In the genomic region with DNA sequence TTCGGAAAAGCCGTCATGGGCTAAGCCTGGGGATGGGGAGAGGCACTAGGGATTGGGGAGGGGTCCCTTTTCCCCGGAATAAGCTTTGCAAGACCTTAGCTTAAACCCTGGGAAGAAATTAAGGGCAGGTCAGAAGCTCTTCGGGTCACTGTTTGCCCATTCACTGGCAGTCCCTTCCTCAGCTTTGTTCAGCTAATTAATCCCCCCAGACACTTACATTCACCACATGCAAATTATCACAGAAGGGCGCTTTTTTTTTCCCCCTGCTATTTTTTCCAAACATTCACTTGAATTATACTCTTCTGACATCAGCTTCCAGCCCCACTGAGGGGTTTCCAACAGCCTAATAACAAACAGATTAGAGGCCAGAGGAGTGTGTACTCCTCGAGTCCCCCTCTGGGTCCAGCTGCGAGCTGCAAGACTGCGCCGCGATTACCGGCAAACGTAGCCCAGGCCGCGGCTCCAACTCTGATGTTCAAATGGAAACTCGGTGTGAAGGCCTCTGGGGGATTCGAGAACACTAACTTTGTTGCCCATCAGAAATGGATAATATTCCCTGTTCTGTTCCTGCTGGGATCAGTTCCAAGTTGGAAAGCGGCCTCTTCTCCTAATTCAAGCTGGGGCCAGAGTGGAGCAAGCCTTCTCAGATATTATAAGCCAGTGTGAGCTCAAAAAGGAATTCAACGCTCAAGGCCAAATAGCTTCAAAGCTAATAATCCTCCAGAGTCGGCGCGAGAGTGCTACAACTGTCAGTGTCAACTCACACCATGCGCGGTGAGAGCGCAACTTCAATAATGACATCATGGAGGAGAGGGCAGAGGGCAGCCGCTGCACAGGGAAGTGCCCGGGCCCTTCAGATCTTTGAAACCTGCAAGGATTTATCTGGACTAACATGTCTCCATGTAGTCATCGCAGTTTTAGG, we compare ENCODE assay signal across 16 cellular contexts.
DNase-seq lines count a peak whose midpoint lies in the region; ATAC-seq and TF ChIP-seq lines count a peak whose summit lies in the region.
"Had no signal": no experiment of that assay in that cellular context is flagged by ENCODE, and none has a peak within 500 bp of the region (broad histone marks: within the 10 kb centered on the region; RNA-seq: fewer than 3 reads in every experiment).

No MANE protein-coding gene starts in this region.

- H3K4me3 ChIP-seq in GM23338: no peak overlapping the region
- H3K4me3 ChIP-seq in endodermal cell (ENCODE audit: low read length): no peak overlapping the region
- H3K4me3 ChIP-seq in sigmoid colon: peak overlapping the region in 1 of 4 donors; percentile 2
- no peak overlapping the region for H3K4me3 ChIP-seq in dorsolateral prefrontal cortex
- H3K4me3 ChIP-seq: skin epidermis had no signal

- no peak for TF ChIP-seq POLR2A in sigmoid colon (IDR thresholded peaks at IDR 0.05)

- no peak for DNase-seq in GM23338 (ENCODE audit: low spot score)
- no peak for DNase-seq in endodermal cell
- DNase-seq in iris pigment epithelial cell (ENCODE audit: low read depth): peak; percentile 67
- peak; percentile 81 for DNase-seq in sigmoid colon
- DNase-seq in HFFc6: no peak
- DNase-seq in dorsolateral prefrontal cortex: no peak
- DNase-seq in MCF 10A (ENCODE audit: unreplicated experiment): no peak
- DNase-seq: activated CD4-positive, alpha-beta T cell treated with anti-CD3 and anti-CD28 coated beads for 4 hours; AML-193; DMS79; NCI-H1930; SW 1271 had no signal

- H3K36me3 Mint-ChIP-seq in GM23338 (ENCODE audit: low read depth) (no peaks in the 10 kb centered on the region), endodermal cell (ENCODE audit: low read depth) (no peaks in the 10 kb centered on the region), HFFc6 (ENCODE audit: low read depth) (no peaks in the 10 kb centered on the region), MCF 10A (ENCODE audit: insufficient read depth, unreplicated experiment) (no peaks in the 10 kb centered on the region)
- H3K36me3 Mint-ChIP-seq: IgD-negative memory B cell had no signal

- no peak for TF ChIP-seq EP300 in sigmoid colon (IDR thresholded peaks at IDR 0.05)

- 81 to 90% methylated on average over 25 to 27 of the region's 27 CpGs for WGBS in endodermal cell (ENCODE audit: insufficient coverage in 1 of 2, insufficient read length in 1 of 2), 2 experiments
- 74 to 88% methylated on average over 27 of the region's 27 CpGs for WGBS in sigmoid colon, 2 donors

- H3K4me3 Mint-ChIP-seq in GM23338 (no peak overlapping the region), endodermal cell (no peak overlapping the region), HFFc6 (no peak overlapping the region), MCF 10A (ENCODE audit: unreplicated experiment) (no peak overlapping the region)
- H3K4me3 Mint-ChIP-seq: dendritic cell treated with granulocyte-macrophage colony-stimulating factor and Interleukin-4, amounts not matched to agents 40 ng/mL and 50 ng/mL, for 4 days; IgD-negative memory B cell had no signal

- BruUV-seq in MCF 10A (replicated peaks; lab: Mats Ljungman, UMichigan): no TSS peak

- TF ChIP-seq CTCF in GM23338 (conservative IDR thresholded peaks at IDR 0.05; ENCODE audit: low read depth in 2 of 2): no peak
- TF ChIP-seq CTCF in endodermal cell (conservative IDR thresholded peaks at IDR 0.05): no peak
- no peak for TF ChIP-seq CTCF in sigmoid colon (IDR thresholded peaks at IDR 0.05)
- no peak for TF ChIP-seq CTCF in HFFc6 (IDR thresholded peaks at IDR 0.05)
- TF ChIP-seq CTCF in dorsolateral prefrontal cortex (IDR thresholded peaks at IDR 0.05 in 54 of 56, conservative IDR thresholded peaks at IDR 0.05 in 2 of 56; ENCODE audit: low read depth in 1 of 56, partially characterized antibody in 56 of 56): no peak
- TF ChIP-seq CTCF in MCF 10A (IDR thresholded peaks at IDR 0.05; ENCODE audit: unreplicated experiment): no peak

- POLR2A ChIA-PET in MCF 10A (lab: Yijun Ruan, JAX): no interaction called here

- ATAC-seq in GM23338: peak; percentile 62
- ATAC-seq in HG03159 (IDR thresholded peaks at IDR 0.05; ENCODE audit: unreplicated experiment): no peak

- no peaks in the 10 kb centered on the region for H3K27me3 Mint-ChIP-seq in GM23338 (ENCODE audit: insufficient read depth, low read depth, poor library complexity)
- peaks cover 4% of the 10 kb centered on the region for H3K27me3 Mint-ChIP-seq in endodermal cell (ENCODE audit: insufficient read depth)
- H3K27me3 Mint-ChIP-seq in HFFc6 (ENCODE audit: insufficient read depth): peaks cover 10% of the 10 kb centered on the region
- peaks cover 7% of the 10 kb centered on the region for H3K27me3 Mint-ChIP-seq in MCF 10A (ENCODE audit: insufficient read depth, unreplicated experiment)
- H3K27me3 Mint-ChIP-seq: IgD-negative memory B cell had no signal

- H3K9me3 ChIP-seq in endodermal cell (ENCODE audit: control insufficient read depth, low read length): no peaks in the 10 kb centered on the region
- no peaks in the 10 kb centered on the region for H3K9me3 ChIP-seq in sigmoid colon

- H3K9me3 Mint-ChIP-seq in GM23338 (no peaks in the 10 kb centered on the region), endodermal cell (no peaks in the 10 kb centered on the region), HFFc6 (no peaks in the 10 kb centered on the region), MCF 10A (ENCODE audit: unreplicated experiment) (no peaks in the 10 kb centered on the region)
- H3K9me3 Mint-ChIP-seq: dendritic cell treated with granulocyte-macrophage colony-stimulating factor and Interleukin-4, amounts not matched to agents 40 ng/mL and 50 ng/mL, for 4 days had no signal

- no peaks in the 10 kb centered on the region for H4K20me1 ChIP-seq in GM23338 (replicated peaks; ENCODE audit: insufficient read depth)

- H3K27me3 ChIP-seq in GM23338 (ENCODE audit: insufficient read depth) (no peaks in the 10 kb centered on the region), endodermal cell (ENCODE audit: control insufficient read depth, insufficient read depth, low read length, poor library complexity, severe bottlenecking) (no peaks in the 10 kb centered on the region), sigmoid colon (no peaks in the 10 kb centered on the region), dorsolateral prefrontal cortex (peaks cover 0 to 35% (median 5%) of the 10 kb centered on the region in 45 donors)

- H3F3A ChIP-seq in GM23338 (replicated peaks; ENCODE audit: low read depth): no peaks in the 10 kb centered on the region

- no peak overlapping the region for H3K27ac Mint-ChIP-seq in GM23338
- no peak overlapping the region for H3K27ac Mint-ChIP-seq in endodermal cell
- no peak overlapping the region for H3K27ac Mint-ChIP-seq in HFFc6
- H3K27ac Mint-ChIP-seq in MCF 10A (ENCODE audit: low read depth, unreplicated experiment): no peak overlapping the region
- H3K27ac Mint-ChIP-seq: dendritic cell treated with granulocyte-macrophage colony-stimulating factor and Interleukin-4, amounts not matched to agents 40 ng/mL and 50 ng/mL, for 4 days; IgD-negative memory B cell had no signal

- H3K4me1 Mint-ChIP-seq in GM23338 (peaks cover 15% of the 10 kb centered on the region), endodermal cell (peaks cover 31% of the 10 kb centered on the region), HFFc6 (ENCODE audit: low read depth) (no peaks in the 10 kb centered on the region; the same call in 1 of the 2 replicates), MCF 10A (ENCODE audit: insufficient read depth, unreplicated experiment) (no peaks in the 10 kb centered on the region)
- H3K4me1 Mint-ChIP-seq: IgD-negative memory B cell had no signal

- no peak overlapping the region for H3K9ac ChIP-seq in endodermal cell (ENCODE audit: extremely low read depth, low read length, poor library complexity, severe bottlenecking)

- peak overlapping the region; percentile 92 for H2AFZ ChIP-seq in GM23338

- peaks cover 8% of the 10 kb centered on the region; the same call in 1 of the 2 replicates for H3K4me1 ChIP-seq in GM23338 (ENCODE audit: insufficient read depth)
- H3K4me1 ChIP-seq in endodermal cell (ENCODE audit: control insufficient read depth, insufficient read depth, low read length): peaks cover 7% of the 10 kb centered on the region
- H3K4me1 ChIP-seq in sigmoid colon: peaks cover 0 to 23% (median 19%) of the 10 kb centered on the region in 4 donors

- intact Hi-C loops in sigmoid colon (cut with DNase I): no loop called here
- intact Hi-C loops in dorsolateral prefrontal cortex (cut with DNase I): no loop called here
- intact Hi-C loops in MCF 10A (cut with micrococcal nuclease): no loop called here

- H3K79me2 ChIP-seq in GM23338 (replicated peaks; ENCODE audit: insufficient read depth): no peaks in the 10 kb centered on the region

- no peak overlapping the region for H3K4me2 ChIP-seq in GM23338

- no peaks in the 10 kb centered on the region for H3K36me3 ChIP-seq in GM23338 (ENCODE audit: insufficient read depth)
- no peaks in the 10 kb centered on the region for H3K36me3 ChIP-seq in endodermal cell (ENCODE audit: control insufficient read depth, insufficient read depth, low read length)
- no peaks in the 10 kb centered on the region for H3K36me3 ChIP-seq in sigmoid colon

- no peak overlapping the region for H3K27ac ChIP-seq in GM23338 (ENCODE audit: low read depth)
- H3K27ac ChIP-seq in endodermal cell (ENCODE audit: low read depth, low read length): peak overlapping the region; percentile 12
- peak overlapping the region; percentile 27 to 75 (median 68) for H3K27ac ChIP-seq in sigmoid colon
- no peak overlapping the region for H3K27ac ChIP-seq in dorsolateral prefrontal cortex
- H3K27ac ChIP-seq: skin epidermis had no signal

- peaks cover 10% of the 10 kb centered on the region for H3K9me2 ChIP-seq in GM23338 (ENCODE audit: insufficient read depth)

- CTCF ChIA-PET in MCF 10A (lab: Yijun Ruan, JAX): interaction anchor here (0.6 to 0.8 kb wide), 3 partner anchors 12 to 326 kb away, joined by 3 to 4 read pairs (median 3); no protein-coding TSS in a partner anchor

TF ChIP-seq in GM23338, 12 proteins besides CTCF, POLR2A, EP300 and RAD21 (continues in another document):
- TF ChIP-seq CREB1 (CRISPR knock-in tag; IDR thresholded peaks at IDR 0.05; ENCODE audit: low read depth) (no peak), STAT1 (IDR thresholded peaks at IDR 0.05; ENCODE audit: unreplicated experiment) (no peak), JUNB (IDR thresholded peaks at IDR 0.05; ENCODE audit: unreplicated experiment) (no peak), ZNF114 (CRISPR knock-in tag; IDR thresholded peaks at IDR 0.05) (no peak)

Comparison
In these comparisons a context has a peak if more than half of its experiments do, and no peak if none do; other contexts are left out.
1. DNase-seq: peak in iris pigment epithelial cell (single experiment) and sigmoid colon (single experiment); none in GM23338 (single experiment), endodermal cell (single experiment), HFFc6 (single experiment), dorsolateral prefrontal cortex (0 of 10) and MCF 10A (single experiment).
2. H3K27ac ChIP-seq: peak in endodermal cell (single experiment) and sigmoid colon (4 of 4); none in GM23338 (single experiment) and dorsolateral prefrontal cortex (0 of 59).